Comparison of ENCODE assay signal across 10 cellular contexts in the genomic region with DNA sequence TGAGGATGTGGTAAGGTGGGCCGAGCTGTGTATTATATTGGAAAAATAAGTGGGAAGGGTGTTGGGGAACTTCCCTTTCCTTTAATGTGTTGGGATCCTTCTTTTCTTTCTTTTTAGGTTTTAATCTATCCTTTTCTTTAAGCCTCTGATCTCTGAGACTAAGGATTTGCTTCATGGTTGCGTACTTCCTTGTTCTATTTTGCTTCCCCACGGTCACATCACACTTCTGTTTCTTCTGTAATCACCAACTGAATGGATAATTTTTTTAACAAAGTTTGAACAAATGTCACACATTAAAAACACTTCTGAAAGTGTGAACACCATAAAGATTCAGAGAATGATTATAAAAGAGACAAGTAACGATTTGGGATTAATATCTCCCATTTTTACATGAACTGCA. TPM values are rescaled to one million over a fixed set of nuclear protein-coding genes. Genes with fewer than 3 reads are reported as not detected.
"Had no signal": no experiment of that assay in that cellular context is flagged by ENCODE, and none has a peak within 500 bp of the region (broad histone marks: within the 10 kb centered on the region; RNA-seq: fewer than 3 reads in every experiment).

No MANE protein-coding gene starts in this region.

- FAIRE-seq: HepG2, HTR-8/SVneo had no signal

- H3K4me3 Mint-ChIP-seq: IgD-negative memory B cell had no signal

- H3K4me2 ChIP-seq: KMS-11 had no signal

- ATAC-seq: HepG2 had no signal

- H3K27ac Mint-ChIP-seq: IgD-negative memory B cell had no signal

- DNase-seq: IMR-90, KBM-7, KG1 had no signal

- H3K27ac ChIP-seq: HL-60, KMS-11 had no signal

- H3K9ac ChIP-seq: KMS-11 had no signal

RNA-seq across cellular contexts. Expression of a gene that starts 17.4 kb away (rescaled TPM):
- total RNA-seq: HepG2, HT-29, HT1080, IMR-90 had no signal
- polyA plus RNA-seq: HepG2, IgD-negative memory B cell had no signal
